In the genomic region with DNA sequence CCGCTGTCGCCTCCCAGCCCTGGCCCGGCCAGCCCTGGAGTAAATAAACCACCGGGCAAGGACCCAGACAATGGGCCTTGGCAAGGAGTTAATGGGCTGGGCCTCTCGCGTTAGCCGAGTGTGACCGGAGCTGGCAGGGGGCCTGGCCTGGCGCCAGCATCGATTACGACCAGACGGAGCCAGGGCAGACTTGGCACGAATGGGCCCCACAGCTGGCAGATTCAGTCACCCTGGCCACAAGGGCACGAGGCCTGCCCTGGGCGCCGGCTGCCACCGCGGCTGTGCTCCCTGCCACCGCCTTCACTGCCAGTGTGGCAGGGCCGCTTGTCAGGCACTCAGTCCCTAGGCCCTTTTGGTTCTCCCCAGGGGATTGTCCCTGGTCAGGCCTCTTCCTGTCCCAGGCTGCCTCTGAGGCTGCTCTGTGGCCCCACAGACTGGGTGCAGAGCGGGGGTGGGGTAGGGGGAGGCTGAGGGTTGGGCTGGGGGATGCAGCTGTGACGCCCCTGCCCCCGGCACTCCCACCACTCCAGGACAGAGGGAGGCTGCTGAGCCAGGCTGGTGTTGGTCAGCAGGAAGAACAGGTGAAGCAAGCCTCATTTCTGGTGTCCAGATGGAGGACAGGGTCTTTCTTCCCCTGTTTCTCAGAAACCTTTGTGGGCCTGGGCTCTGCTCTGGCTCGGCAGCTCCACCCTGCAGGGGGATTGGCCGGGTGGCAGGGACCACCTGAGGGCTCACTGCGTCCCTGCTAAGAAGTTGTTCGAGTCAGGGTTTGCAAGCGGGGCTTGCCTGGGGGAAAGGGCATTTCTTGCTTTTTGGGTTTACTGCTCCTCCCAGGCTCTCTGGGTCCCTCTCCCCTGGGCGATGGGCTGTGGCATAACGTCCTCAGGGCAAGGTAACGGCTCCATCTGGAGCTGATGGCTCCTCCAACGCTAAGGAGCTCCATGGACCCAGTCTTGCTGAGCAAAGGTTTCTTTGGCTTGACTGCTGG, we compare ENCODE assay signal across 8 cellular contexts. TPM values are rescaled to one million over a fixed set of nuclear protein-coding genes. Genes with fewer than 3 reads are reported as not detected.
DNase-seq lines count a peak whose midpoint lies in the region; ATAC-seq lines count a peak whose summit lies in the region.

No MANE protein-coding gene starts in this region.

- CTCF ChIA-PET in activated naive CD4-positive, alpha-beta T cell treated with anti-CD3 and anti-CD28 coated beads for 36 hours (lab: Charles Lee): interaction anchor here (1.9 kb wide), 1 partner anchor 35 kb away, joined by 5 read pairs; no protein-coding TSS in a partner anchor

- peaks cover 6% of the 10 kb centered on the region for H3K27me3 Mint-ChIP-seq in activated naive CD4-positive, alpha-beta T cell treated with anti-CD3 and anti-CD28 coated beads for 36 hours (ENCODE audit: low read depth)

- DNase-seq in NCI-H82 (lab: John Stamatoyannopoulos, UW) (peak; percentile 34), NCI-H82 treated with DMSO at 0.1 percent for 48 hours (lab: John Stamatoyannopoulos, UW; ENCODE audit: unreplicated experiment) (no peak), NCI-H524 treated with DMSO at 0.1 percent for 48 hours (lab: John Stamatoyannopoulos, UW) (peak; percentile 95), dermis microvascular lymphatic vessel endothelial cell (ENCODE audit: low read depth in 2 of 2) (peak; percentile 36 to 91), mesenteric fat pad (ENCODE audit: low spot score) (peak; percentile 94), ureter (ENCODE audit: low spot score) (peak; percentile 94)
- DNase-seq in activated naive CD4-positive, alpha-beta T cell treated with anti-CD3 and anti-CD28 coated beads for 36 hours: no peak

- no peak overlapping the region for H3K27ac Mint-ChIP-seq in activated naive CD4-positive, alpha-beta T cell treated with anti-CD3 and anti-CD28 coated beads for 36 hours

- ATAC-seq in HG03432 (IDR thresholded peaks at IDR 0.05; ENCODE audit: unreplicated experiment): peak; percentile 77

- H3K4me1 Mint-ChIP-seq in activated naive CD4-positive, alpha-beta T cell treated with anti-CD3 and anti-CD28 coated beads for 36 hours (ENCODE audit: low read depth): peaks cover 21% of the 10 kb centered on the region

- no peak overlapping the region for H3K4me3 Mint-ChIP-seq in activated naive CD4-positive, alpha-beta T cell treated with anti-CD3 and anti-CD28 coated beads for 36 hours

- H3K36me3 Mint-ChIP-seq in activated naive CD4-positive, alpha-beta T cell treated with anti-CD3 and anti-CD28 coated beads for 36 hours (ENCODE audit: low read depth): no peaks in the 10 kb centered on the region

- intact Hi-C loops in activated naive CD4-positive, alpha-beta T cell treated with anti-CD3 and anti-CD28 coated beads for 36 hours (cut with micrococcal nuclease): no loop called here

- no peaks in the 10 kb centered on the region for H3K9me3 Mint-ChIP-seq in activated naive CD4-positive, alpha-beta T cell treated with anti-CD3 and anti-CD28 coated beads for 36 hours

RNA-seq across cellular contexts. Expression of a gene that starts 30.5 kb away (rescaled TPM):
- total RNA-seq in dermis microvascular lymphatic vessel endothelial cell (130 and 163 TPM in 2 replicates), mesenteric fat pad (168 TPM), ureter (157 TPM)
- 100 to 1,000 TPM; 185 to 198 TPM for total RNA-seq in activated naive CD4-positive, alpha-beta T cell treated with anti-CD3 and anti-CD28 coated beads for 36 hours

RNA-seq across cellular contexts. Expression of a gene that starts 39.2 kb away (rescaled TPM):
- total RNA-seq in dermis microvascular lymphatic vessel endothelial cell (4.1 and 7.0 TPM in 2 replicates), mesenteric fat pad (4.0 TPM), ureter (8.3 TPM)
- 10 to 100 TPM in 1 of 2 experiments, 1 to 10 TPM in 1; 9.4 to 10.3 TPM for total RNA-seq in activated naive CD4-positive, alpha-beta T cell treated with anti-CD3 and anti-CD28 coated beads for 36 hours

Comparison
In these comparisons a context has a peak if more than half of its experiments do, and no peak if none do; other contexts are left out.
1. DNase-seq: peak in NCI-H82 (single experiment), NCI-H524 treated with DMSO at 0.1 percent for 48 hours (single experiment), dermis microvascular lymphatic vessel endothelial cell (2 of 2), mesenteric fat pad (single experiment) and ureter (single experiment); none in NCI-H82 treated with DMSO at 0.1 percent for 48 hours (single experiment) and activated naive CD4-positive, alpha-beta T cell treated with anti-CD3 and anti-CD28 coated beads for 36 hours (single experiment).